ENCODE assay signal across 11 cellular contexts in the genomic region with DNA sequence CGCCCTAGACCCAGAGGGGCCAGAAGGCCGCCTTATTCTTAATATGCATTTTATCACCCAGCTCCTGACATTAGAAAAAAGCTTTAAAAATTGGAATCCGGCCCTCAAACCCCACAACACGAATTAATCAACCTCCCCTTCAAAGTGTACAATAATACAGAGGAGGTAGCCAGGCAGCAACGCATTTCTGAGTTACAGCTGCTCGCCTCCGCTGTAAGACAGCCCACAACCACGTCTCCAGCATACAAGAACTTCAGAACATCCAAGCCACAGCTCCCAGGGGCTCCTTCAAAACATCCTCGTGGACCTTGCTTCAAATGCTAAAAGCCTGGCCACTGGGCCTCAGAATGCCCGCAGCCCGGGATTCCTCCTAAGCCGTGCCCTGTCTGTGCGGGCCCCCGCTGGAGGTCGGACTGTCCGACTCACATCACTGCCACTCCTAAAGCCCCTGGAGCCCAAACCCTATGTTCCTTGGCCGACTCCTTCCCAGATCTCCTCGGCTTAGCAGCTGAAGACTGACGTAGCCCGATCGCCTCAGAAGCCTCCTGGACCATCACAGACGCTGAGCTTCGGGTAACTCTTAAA. TPM values are rescaled to one million over a fixed set of nuclear protein-coding genes. Genes with fewer than 3 reads are reported as not detected.
DNase-seq lines count a peak whose midpoint lies in the region; ATAC-seq and TF ChIP-seq lines count a peak whose summit lies in the region.
"Not testable (repeated sequence)": the region's sequence is repeated elsewhere in the genome, so short reads cannot be mapped to it uniquely, and the experiment has no call there.
"Had no signal": no experiment of that assay in that cellular context is flagged by ENCODE, and none has a peak within 500 bp of the region (broad histone marks: within the 10 kb centered on the region; RNA-seq: fewer than 3 reads in every experiment).

No MANE protein-coding gene starts in this region.

- DNase-seq in Jurkat, Clone E6-1 (ENCODE audit: low read depth, low spot score); activated CD4-positive, alpha-beta T cell treated with anti-CD3 and anti-CD28 coated beads for 36 hours; activated T-cell treated with anti-CD3 and anti-CD28 coated beads, Interleukin-2, amount 50 U/mL, for 24 hours: not testable (repeated sequence)
- peak in 1 of 9 donors; percentile 8 for DNase-seq in naive thymus-derived CD4-positive, alpha-beta T cell

- not testable (repeated sequence) for H3K9ac ChIP-seq in BLaER1; OCI-LY3 (ENCODE audit: low read length)

- H3K27ac ChIP-seq in BLaER1; OCI-LY3 (ENCODE audit: low read length): not testable (repeated sequence)
- H3K27ac ChIP-seq in naive thymus-derived CD4-positive, alpha-beta T cell (ENCODE audit: low read depth, low read length): peak overlapping the region; percentile 72
- H3K27ac ChIP-seq in thymus (ENCODE audit: low read depth): peak overlapping the region; percentile 42

- not testable (repeated sequence) for H3K4me3 ChIP-seq in BLaER1; OCI-LY3 (ENCODE audit: low read length); naive thymus-derived CD4-positive, alpha-beta T cell (ENCODE audit: low read length); thymus (ENCODE audit: low read length)
- H3K4me3 ChIP-seq in Jurkat, Clone E6-1 (ENCODE audit: low read length): peak overlapping the region; percentile 74

- not testable (repeated sequence) for H3K9me3 Mint-ChIP-seq in activated CD4-positive, alpha-beta T cell treated with anti-CD3 and anti-CD28 coated beads for 36 hours (ENCODE audit: low read depth); activated T-cell treated with anti-CD3 and anti-CD28 coated beads, Interleukin-2, amount 50 U/mL, for 24 hours; activated naive CD8-positive, alpha-beta T cell (ENCODE audit: low read depth); naive thymus-derived CD4-positive, alpha-beta T cell

- H3K4me2 ChIP-seq in BLaER1 (peak overlapping the region; percentile 47), OCI-LY3 (ENCODE audit: low read length) (peak overlapping the region; percentile 86; the same call in 1 of the 2 replicates)

- H3K9me3 ChIP-seq in BLaER1; OCI-LY3 (ENCODE audit: insufficient read depth, low read length); naive thymus-derived CD4-positive, alpha-beta T cell (ENCODE audit: control insufficient read depth in 2 of 3, low read length in 3 of 3); thymus (ENCODE audit: control insufficient read depth): not testable (repeated sequence)

- intact Hi-C loops in activated CD4-positive, alpha-beta T cell treated with anti-CD3 and anti-CD28 coated beads for 36 hours (cut with DNase I, micrococcal nuclease): not testable (repeated sequence)
- intact Hi-C loops in naive thymus-derived CD4-positive, alpha-beta T cell (cut with micrococcal nuclease): loop anchor here (5.0 kb wide), 2 partner anchors 150 to 195 kb away; a partner anchor contains a TSS

- not testable (repeated sequence) for ATAC-seq in activated CD4-positive, alpha-beta T cell treated with anti-CD3 and anti-CD28 coated beads for 36 hours; naive thymus-derived CD4-positive, alpha-beta T cell

- H3K4me3 Mint-ChIP-seq in activated CD4-positive, alpha-beta T cell treated with anti-CD3 and anti-CD28 coated beads for 36 hours; activated T-cell treated with anti-CD3 and anti-CD28 coated beads, Interleukin-2, amount 50 U/mL, for 24 hours: not testable (repeated sequence)
- H3K4me3 Mint-ChIP-seq in activated naive CD8-positive, alpha-beta T cell: peak overlapping the region; percentile 91
- peak overlapping the region in 5 of 10 donors; percentile 92 to 96 (median 92) for H3K4me3 Mint-ChIP-seq in naive thymus-derived CD4-positive, alpha-beta T cell

- H4K20me1 ChIP-seq in BLaER1; OCI-LY3 (ENCODE audit: insufficient read depth, low read length): not testable (repeated sequence)

- WGBS in thymus: 75% methylated on average over 23 of the region's 23 CpGs

- not testable (repeated sequence) for H3K36me3 ChIP-seq in BLaER1; OCI-LY3 (replicated peaks; ENCODE audit: low read depth, low read length); naive thymus-derived CD4-positive, alpha-beta T cell (ENCODE audit: control insufficient read depth in 2 of 3, insufficient read depth in 3 of 3, low read length in 3 of 3); thymus (ENCODE audit: control insufficient read depth, insufficient read depth)

- CTCF ChIA-PET in activated CD4-positive, alpha-beta T cell treated with anti-CD3 and anti-CD28 coated beads for 36 hours (lab: Charles Lee): interaction anchor here (0.8 to 2.4 kb wide), 2 partner anchors 9 to 11 kb away, joined by 3 to 23 read pairs; no protein-coding TSS in a partner anchor
- CTCF ChIA-PET in naive thymus-derived CD4-positive, alpha-beta T cell (lab: Charles Lee): interaction anchor here (0.6 to 3.1 kb wide), 6 partner anchors 9 to 455 kb away, joined by 3 to 24 read pairs (median 3); a partner anchor contains a TSS

- not testable (repeated sequence) for H3K36me3 Mint-ChIP-seq in activated CD4-positive, alpha-beta T cell treated with anti-CD3 and anti-CD28 coated beads for 36 hours (ENCODE audit: low read depth); activated T-cell treated with anti-CD3 and anti-CD28 coated beads, Interleukin-2, amount 50 U/mL, for 24 hours (ENCODE audit: low read depth); activated naive CD8-positive, alpha-beta T cell; naive thymus-derived CD4-positive, alpha-beta T cell

- not testable (repeated sequence) for H3K27me3 ChIP-seq in BLaER1; OCI-LY3 (ENCODE audit: low read depth, low read length); naive thymus-derived CD4-positive, alpha-beta T cell (ENCODE audit: control insufficient read depth in 2 of 2, insufficient read depth in 2 of 2, low read length in 2 of 2); thymus (ENCODE audit: control insufficient read depth, insufficient read depth)

- not testable (repeated sequence) for H3K27me3 Mint-ChIP-seq in activated CD4-positive, alpha-beta T cell treated with anti-CD3 and anti-CD28 coated beads for 36 hours; activated T-cell treated with anti-CD3 and anti-CD28 coated beads, Interleukin-2, amount 50 U/mL, for 24 hours; activated naive CD8-positive, alpha-beta T cell; naive thymus-derived CD4-positive, alpha-beta T cell

- not testable (repeated sequence) for TF ChIP-seq CTCF in OCI-LY3 (IDR thresholded peaks at IDR 0.05; ENCODE audit: low read depth, low read length)

- peaks cover 30% of the 10 kb centered on the region for H3K4me1 Mint-ChIP-seq in activated CD4-positive, alpha-beta T cell treated with anti-CD3 and anti-CD28 coated beads for 36 hours
- H3K4me1 Mint-ChIP-seq in activated T-cell treated with anti-CD3 and anti-CD28 coated beads, Interleukin-2, amount 50 U/mL, for 24 hours (ENCODE audit: low read depth): peaks cover 29% of the 10 kb centered on the region
- not testable (repeated sequence) for H3K4me1 Mint-ChIP-seq in activated naive CD8-positive, alpha-beta T cell (ENCODE audit: low read depth)
- peaks cover 5 to 30% (median 9%) of the 10 kb centered on the region in 7 donors for H3K4me1 Mint-ChIP-seq in naive thymus-derived CD4-positive, alpha-beta T cell

- H3K4me1 ChIP-seq in BLaER1 (peaks cover 25% of the 10 kb centered on the region), OCI-LY3 (ENCODE audit: low read length) (peaks cover 19% of the 10 kb centered on the region)
- peaks cover 4 to 14% of the 10 kb centered on the region in 2 donors for H3K4me1 ChIP-seq in naive thymus-derived CD4-positive, alpha-beta T cell (ENCODE audit: control insufficient read depth in 2 of 2, insufficient read depth in 2 of 2, low read length in 2 of 2)
- H3K4me1 ChIP-seq in thymus (ENCODE audit: control insufficient read depth, insufficient read depth, low read length): not testable (repeated sequence)

- not testable (repeated sequence) for H3K79me2 ChIP-seq in OCI-LY3 (ENCODE audit: low read length)

- peak overlapping the region; percentile 86 for H3K27ac Mint-ChIP-seq in activated CD4-positive, alpha-beta T cell treated with anti-CD3 and anti-CD28 coated beads for 36 hours
- H3K27ac Mint-ChIP-seq in activated T-cell treated with anti-CD3 and anti-CD28 coated beads, Interleukin-2, amount 50 U/mL, for 24 hours: peak overlapping the region; percentile 85
- peak overlapping the region; percentile 91 for H3K27ac Mint-ChIP-seq in activated naive CD8-positive, alpha-beta T cell
- not testable (repeated sequence) for H3K27ac Mint-ChIP-seq in naive thymus-derived CD4-positive, alpha-beta T cell

- POLR2A ChIA-PET in activated CD4-positive, alpha-beta T cell treated with anti-CD3 and anti-CD28 coated beads for 36 hours (lab: Charles Lee): interaction anchor here (0.6 to 0.8 kb wide), 4 partner anchors 13 to 74 kb away, joined by 3 to 4 read pairs (median 3); no protein-coding TSS in a partner anchor
- POLR2A ChIA-PET in naive thymus-derived CD4-positive, alpha-beta T cell (lab: Charles Lee): interaction anchor here (0.7 to 1.9 kb wide), 9 partner anchors 9 to 424 kb away, joined by 3 to 13 read pairs (median 3); a partner anchor contains a TSS

- H2AFZ ChIP-seq in OCI-LY3 (ENCODE audit: low read depth, low read length): not testable (repeated sequence)

RNA-seq across cellular contexts. Expression of a gene that starts 20.9 kb away (rescaled TPM):
- 1,574 TPM for polyA plus RNA-seq in Jurkat, Clone E6-1 (2012; ENCODE audit: insufficient read depth, insufficient read length)
- 10 to 100 TPM; 33.8 to 37.8 TPM for total RNA-seq in activated CD4-positive, alpha-beta T cell treated with anti-CD3 and anti-CD28 coated beads for 36 hours
- total RNA-seq in naive thymus-derived CD4-positive, alpha-beta T cell: 100 to 1,000 TPM in 1 of 5 experiments, 10 to 100 TPM in 4; 26.1 to 103 (median 28.2) TPM
- polyA plus RNA-seq in naive thymus-derived CD4-positive, alpha-beta T cell: 10 to 100 TPM; 40.8 to 41.1 TPM
- polyA plus RNA-seq in thymus: 61.1 TPM

RNA-seq across cellular contexts. Expression of a gene that starts 42.8 kb away (rescaled TPM):
- not detected for polyA plus RNA-seq in Jurkat, Clone E6-1 (2012; ENCODE audit: insufficient read depth, insufficient read length)
- not detected for total RNA-seq in activated CD4-positive, alpha-beta T cell treated with anti-CD3 and anti-CD28 coated beads for 36 hours
- total RNA-seq in naive thymus-derived CD4-positive, alpha-beta T cell: not detected
- polyA plus RNA-seq in naive thymus-derived CD4-positive, alpha-beta T cell: not detected
- 3.5 TPM for polyA plus RNA-seq in thymus
- total RNA-seq: Caco-2, HT1080, SJCRH30 had no signal
